19 cellular contexts compared by ENCODE assay signal in the genomic region with DNA sequence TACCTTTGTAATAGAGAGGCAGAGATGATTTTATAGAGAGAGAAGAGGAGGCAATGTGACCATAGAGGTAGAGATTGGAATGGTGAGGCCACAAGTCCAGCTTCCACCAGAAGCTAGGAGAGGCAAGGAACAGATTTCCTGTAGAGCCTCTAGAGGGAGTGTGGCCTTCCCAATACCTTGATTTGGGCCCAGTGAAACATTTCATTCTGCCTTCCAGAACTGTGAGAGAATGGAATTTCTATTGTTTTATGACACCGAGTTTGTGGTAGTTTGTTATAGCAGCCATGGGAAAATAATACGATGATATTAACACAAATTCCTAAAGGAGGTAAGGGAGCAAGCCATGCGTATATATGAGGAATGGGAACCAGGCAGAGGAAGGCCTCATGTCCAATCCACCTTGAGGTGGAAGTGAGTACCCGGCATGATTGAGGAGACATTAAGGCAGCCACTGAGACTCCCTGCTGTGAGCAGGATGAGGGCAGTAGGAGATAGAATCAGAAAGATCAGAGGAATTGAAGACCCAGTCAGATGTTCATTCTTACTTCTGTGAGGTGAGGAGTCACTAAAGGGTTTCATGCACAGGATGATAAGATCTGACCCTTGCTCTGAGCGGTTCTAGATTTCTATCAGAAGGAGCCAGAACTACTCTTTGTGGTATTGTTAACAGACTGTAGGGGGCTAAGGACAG.
"Had no signal": no experiment of that assay in that cellular context is flagged by ENCODE, and none has a peak within 500 bp of the region (broad histone marks: within the 10 kb centered on the region; RNA-seq: fewer than 3 reads in every experiment).

No MANE protein-coding gene starts in this region.

- H3K27ac ChIP-seq: left ventricle myocardium inferior, neural progenitor cell, testis had no signal

- H3K4me3 ChIP-seq: left ventricle myocardium inferior, neural progenitor cell, testis had no signal

- ATAC-seq: activated CD8-positive, alpha-beta memory T cell treated with anti-CD3 and anti-CD28 coated beads, Interleukin-2, amount 10 ng/mL, durations not matched to agents 7 days and 5 days; activated CD8-positive, alpha-beta T cell treated with anti-CD3 and anti-CD28 coated beads for 36 hours; naive thymus-derived CD8-positive, alpha-beta T cell; sciatic nerve; stimulated activated memory B cell treated with anti-CD40 and anti-IgM and Interleukin-4, amounts not matched to agents 10 μg/mL and 1 μg/mL and 100 μg/mL, for 72 hours; T-helper 17 cell had no signal

- H3K9ac ChIP-seq: neural progenitor cell had no signal

- H3K4me2 ChIP-seq: neural progenitor cell had no signal

- DNase-seq: activated CD4-positive, alpha-beta T cell treated with anti-CD3 and anti-CD28 coated beads, Interleukin-2, amount 10 ng/mL, durations not matched to agents 24 days and 14 days; activated CD8-positive, alpha-beta memory T cell treated with anti-CD3 and anti-CD28 coated beads, Interleukin-2, amount 10 ng/mL, durations not matched to agents 7 days and 5 days; activated CD8-positive, alpha-beta T cell treated with anti-CD3 and anti-CD28 coated beads for 36 hours; activated effector memory CD4-positive, alpha-beta T cell treated with anti-CD3 and anti-CD28 coated beads, Interleukin-2, amount 50 U/mL, for 16 hours; activated naive CD4-positive, alpha-beta T cell treated with anti-CD3 and anti-CD28 coated beads, Interleukin-2, amount 10 ng/mL, durations not matched to agents 7 days and 5 days; activated T-cell treated with anti-CD3 and anti-CD28 coated beads for 4 hours; amygdala; effector CD4-positive, alpha-beta T cell; foreskin melanocyte; immature natural killer cell; left ventricle myocardium inferior; naive thymus-derived CD8-positive, alpha-beta T cell; small intestine; stimulated activated CD4-positive, alpha-beta T cell treated with anti-CD3 and anti-CD28 coated beads, Interleukin-2, amount 100 ng/mL, for 24 hours; T-helper 17 cell; testis had no signal

- H2AFZ ChIP-seq: neural progenitor cell had no signal

- H3K4me1 ChIP-seq: neural progenitor cell, testis had no signal

- H3K36me3 ChIP-seq: left ventricle myocardium inferior, neural progenitor cell had no signal

- H3K9me3 ChIP-seq: left ventricle myocardium inferior, testis had no signal

- H3K27me3 ChIP-seq: neural progenitor cell, testis had no signal
